In genomic region chr2:134773372-134774073, GRCh38 we compare ENCODE assay signal across 1 cellular context.
TF ChIP-seq lines count a peak whose summit lies in the region.

No MANE protein-coding gene starts in this region.

TF ChIP-seq in H1, 55 proteins besides CTCF, POLR2A, EP300 and RAD21 (continued from another document):
- TF ChIP-seq ATF3 (IDR thresholded peaks at IDR 0.05; ENCODE audit: insufficient read depth, low read depth, low read length) (no peak), MAX (IDR thresholded peaks at IDR 0.05) (peak; percentile 75), JUN (IDR thresholded peaks at IDR 0.05; ENCODE audit: low read depth, low read length) (no peak), CBX8 (IDR thresholded peaks at IDR 0.05; ENCODE audit: borderline replicate concordance, low read depth, low read length) (no peak), GTF2F1 (IDR thresholded peaks at IDR 0.05; ENCODE audit: borderline replicate concordance, low read depth, low read length) (no peak), E2F6 (IDR thresholded peaks at IDR 0.05) (peak; percentile 60; the same call in 1 of the 2 replicates), KDM1A (IDR thresholded peaks at IDR 0.05; ENCODE audit: borderline replicate concordance, low read length) (0 out of 2 replicates have a peak, but pooled peaks have one; percentile 15)
